Comparison of ENCODE assay signal across 10 cellular contexts in genomic region chr14:85534435-85534834, GRCh38. TPM values are rescaled to one million over a fixed set of nuclear protein-coding genes. Genes with fewer than 3 reads are reported as not detected.
A peak's percentile ranks its signal among the peaks of the same experiment; 100 is the strongest.
DNase-seq lines count a peak whose midpoint lies in the region; ATAC-seq and TF ChIP-seq lines count a peak whose summit lies in the region.
"Had no signal": no experiment of that assay in that cellular context is flagged by ENCODE, and none has a peak within 500 bp of the region (broad histone marks: within the 10 kb centered on the region; RNA-seq: fewer than 3 reads in every experiment).

No MANE protein-coding gene starts in this region.

- DNase-seq in EH (ENCODE audit: low read depth) (peak; percentile 15), PC-3 (no peak), fibroblast of lung (ENCODE audit: low read depth in 2 of 2) (peak in 1 of 2 donors; percentile 25), neuronal stem cell (ENCODE audit: low spot score) (peak; percentile 20), hippocampal formation (lab: John Stamatoyannopoulos, UW) (no peak)
- no peak for DNase-seq in activated CD4-positive, alpha-beta T cell treated with anti-CD3 and anti-CD28 coated beads, Interleukin-2, amount 50 U/mL, for 4 hours
- DNase-seq: NCI-H1436 treated with DMSO at 0.1 percent for 48 hours; stimulated activated naive B cell treated with anti-CD40 and anti-IgM and Interleukin-4, amounts not matched to agents 10 μg/mL and 1 μg/mL and 100 μg/mL, for 72 hours had no signal

- H3K27me3 ChIP-seq in PC-3 (ENCODE audit: low read length) (peaks cover 9% of the 10 kb centered on the region; the same call in 1 of the 2 replicates), fibroblast of lung (ENCODE audit: control insufficient read depth, insufficient read depth, low read length) (no peaks in the 10 kb centered on the region), neuronal stem cell (ENCODE audit: control insufficient read depth in 3 of 3, insufficient read depth in 3 of 3, low read depth in 1 of 3, low read length in 3 of 3) (peaks cover 2 to 59% (median 33%) of the 10 kb centered on the region in 3 experiments)

- WGBS in neuronal stem cell (ENCODE audit: extremely low coverage in 2 of 2, insufficient read length in 2 of 2, insufficient replicate concordance in 1 of 2), 2 donors, result no CpG with 5 or more reads among the region's 17 CpGs

- no peak overlapping the region for H2BK15ac ChIP-seq in neuronal stem cell (ENCODE audit: low read length)

- no peak overlapping the region for H3K9ac ChIP-seq in PC-3 (ENCODE audit: low read length)
- no peak overlapping the region for H3K9ac ChIP-seq in fibroblast of lung (ENCODE audit: insufficient read depth, low read length)
- H3K9ac ChIP-seq in neuronal stem cell (ENCODE audit: low read depth, low read length, poor library complexity), result no peak overlapping the region

- no peak for TF ChIP-seq CTCF in PC-3 (conservative IDR thresholded peaks at IDR 0.05; ENCODE audit: low read depth, low read length)
- no peak for TF ChIP-seq CTCF in fibroblast of lung (conservative IDR thresholded peaks at IDR 0.05 in 1 of 2, IDR thresholded peaks at IDR 0.05 in 1 of 2; ENCODE audit: low read depth in 1 of 2, low read length in 2 of 2)

- no peak overlapping the region for H4K91ac ChIP-seq in neuronal stem cell (ENCODE audit: low read depth, low read length, poor library complexity)

- no peak overlapping the region for H2AK5ac ChIP-seq in neuronal stem cell (ENCODE audit: low read depth, low read length)

- H3K4me3 ChIP-seq in PC-3 (ENCODE audit: low read length), result no peak overlapping the region; the same call in 1 of the 2 replicates
- peak overlapping the region; percentile 67 to 88 (median 76) for H3K4me3 ChIP-seq in fibroblast of lung (replicated peaks in 1 of 4; ENCODE audit: control extremely low read depth in 1 of 4, insufficient read depth in 1 of 4, low read depth in 3 of 4, low read length in 4 of 4)
- peak overlapping the region; percentile 56 to 91 for H3K4me3 ChIP-seq in neuronal stem cell (ENCODE audit: low read length in 2 of 2)

- POLR2A ChIA-PET in PC-3 (lab: Charles Lee; ENCODE audit: unreplicated experiment), result no interaction called here

- H3K9me3 ChIP-seq in PC-3 (ENCODE audit: low read length), result no peaks in the 10 kb centered on the region
- no peaks in the 10 kb centered on the region for H3K9me3 ChIP-seq in fibroblast of lung (ENCODE audit: control insufficient read depth, insufficient read depth, low read depth, low read length)
- no peaks in the 10 kb centered on the region for H3K9me3 ChIP-seq in neuronal stem cell (replicated peaks in 1 of 2; ENCODE audit: control insufficient read depth in 2 of 2, insufficient read depth in 1 of 2, low read depth in 1 of 2, low read length in 2 of 2)

- CTCF ChIA-PET in PC-3 (lab: Charles Lee), result no interaction called here

- H4K8ac ChIP-seq in neuronal stem cell (ENCODE audit: low read depth, low read length), result no peak overlapping the region

- no peak overlapping the region for H2BK5ac ChIP-seq in neuronal stem cell (ENCODE audit: low read length)

- H3K79me1 ChIP-seq in neuronal stem cell (ENCODE audit: low read depth, low read length), result no peaks in the 10 kb centered on the region

- H2BK12ac ChIP-seq in neuronal stem cell (ENCODE audit: low read length), result no peak overlapping the region

- H4K20me1 ChIP-seq in PC-3 (ENCODE audit: low read length), result no peaks in the 10 kb centered on the region
- H4K20me1 ChIP-seq in fibroblast of lung (ENCODE audit: control insufficient read depth, extremely low read depth, insufficient read depth, low read length), result no peaks in the 10 kb centered on the region

- no peaks in the 10 kb centered on the region for H3K9me2 ChIP-seq in PC-3 (replicated peaks; ENCODE audit: low read length)

- no peaks in the 10 kb centered on the region for H3K79me2 ChIP-seq in PC-3 (ENCODE audit: low read length)
- H3K79me2 ChIP-seq in fibroblast of lung (ENCODE audit: control insufficient read depth, insufficient read depth, low read length), result peaks cover 8% of the 10 kb centered on the region

- H2AFZ ChIP-seq in PC-3 (ENCODE audit: low read length) (no peak overlapping the region), fibroblast of lung (ENCODE audit: low read length) (peak overlapping the region; percentile 29), neuronal stem cell (ENCODE audit: low read length) (peak overlapping the region; percentile 96)

- H3K4me2 ChIP-seq in PC-3 (ENCODE audit: low read length) (peak overlapping the region; percentile 36; the same call in 1 of the 2 replicates), fibroblast of lung (ENCODE audit: extremely low read depth, insufficient read depth, low read length) (peak overlapping the region; percentile 92), neuronal stem cell (ENCODE audit: insufficient read depth, low read length, poor library complexity, severe bottlenecking) (peak overlapping the region; percentile 65)

- intact Hi-C loops in PC-3 (cut with micrococcal nuclease), result no loop called here

- H3K14ac ChIP-seq in neuronal stem cell (ENCODE audit: low read length), result no peak overlapping the region

- H3F3A ChIP-seq in PC-3 (ENCODE audit: low read length, unreplicated experiment), result no peaks in the 10 kb centered on the region

- H3K18ac ChIP-seq in neuronal stem cell (ENCODE audit: low read length), result no peak overlapping the region

- no peak overlapping the region for H3K4ac ChIP-seq in neuronal stem cell (ENCODE audit: low read length)

- no peak for ATAC-seq in PC-3
- ATAC-seq in HG03378 (IDR thresholded peaks at IDR 0.05; ENCODE audit: unreplicated experiment), result no peak
- ATAC-seq in HG02678 (IDR thresholded peaks at IDR 0.05; ENCODE audit: unreplicated experiment), result no peak
- ATAC-seq: stimulated activated naive B cell treated with anti-CD40 and anti-IgM and Interleukin-4, amounts not matched to agents 10 μg/mL and 1 μg/mL and 100 μg/mL, for 72 hours had no signal

- no TSS peak for BruUV-seq in PC-3 (replicated peaks; lab: Mats Ljungman, UMichigan)

- no peak overlapping the region for H2BK120ac ChIP-seq in neuronal stem cell (ENCODE audit: low read depth, low read length)

- H3K36me3 ChIP-seq in PC-3 (ENCODE audit: low read depth, low read length) (no peaks in the 10 kb centered on the region), fibroblast of lung (ENCODE audit: control insufficient read depth, insufficient read depth, low read length) (no peaks in the 10 kb centered on the region), neuronal stem cell (replicated peaks in 1 of 2; ENCODE audit: control insufficient read depth in 2 of 2, insufficient read depth in 2 of 2, low read length in 2 of 2) (no peaks in the 10 kb centered on the region)

- H3K4me1 ChIP-seq in PC-3 (ENCODE audit: insufficient read depth, low read length), result no peaks in the 10 kb centered on the region
- H3K4me1 ChIP-seq in fibroblast of lung (ENCODE audit: control insufficient read depth, extremely low read depth, insufficient read depth, low read length), result peaks cover 3% of the 10 kb centered on the region
- peaks cover 0 to 9% of the 10 kb centered on the region in 2 donors for H3K4me1 ChIP-seq in neuronal stem cell (ENCODE audit: control insufficient read depth in 2 of 2, insufficient read depth in 1 of 2, low read depth in 1 of 2, low read length in 2 of 2)

- H3K27ac ChIP-seq in PC-3 (ENCODE audit: low read length) (no peak overlapping the region), fibroblast of lung (ENCODE audit: insufficient read depth, low read length) (peak overlapping the region; percentile 16), neuronal stem cell (replicated peaks; ENCODE audit: low read length) (no peak overlapping the region)

- no peak overlapping the region for H3K23ac ChIP-seq in neuronal stem cell (ENCODE audit: low read depth, low read length, poor library complexity)

RNA-seq across cellular contexts. Expression of gene FLRT2, which starts 4.5 kb away (rescaled TPM):
- total RNA-seq in PC-3 (2014; rRNA removed) (0.07 TPM in 1 of 2 replicates, not detected in the other), fibroblast of lung (14.5 and 22.9 TPM in 2 replicates)
- 4.6 and 10.5 TPM in 2 replicates for polyA plus RNA-seq in fibroblast of lung
- polyA plus RNA-seq in fibroblast of lung (2012), result 6.0 and 12.6 TPM in 2 replicates
- 7.9 and 24.5 TPM in 2 replicates for polyA minus RNA-seq in fibroblast of lung (ENCODE audit: low replicate concordance)
- 5.2 TPM for polyA plus RNA-seq in neuronal stem cell (2013, experiment 1 of 2)
- polyA plus RNA-seq in neuronal stem cell (2013, experiment 2 of 2), result 5.2 TPM

Comparison
In these comparisons a context has a peak if more than half of its experiments do, and no peak if none do; other contexts are left out.
1. DNase-seq: peak in EH (single experiment) and neuronal stem cell (single experiment); none in PC-3 (single experiment), hippocampal formation (0 of 2) and activated CD4-positive, alpha-beta T cell treated with anti-CD3 and anti-CD28 coated beads, Interleukin-2, amount 50 U/mL, for 4 hours (0 of 2).
2. H3K4me2 ChIP-seq: peak in every context shown above with its lines; median percentile 92 in fibroblast of lung; 65 in neuronal stem cell; 36 in PC-3.
3. RNA of gene FLRT2, which starts 4.5 kb away (total RNA-seq): 14.5 to 22.9 TPM in fibroblast of lung; 0.07 TPM in PC-3; every median in the first group is over 10 times any median in the second.